Comparison of ENCODE assay signal across 8 cellular contexts in genomic region chr1:37477198-37477931, GRCh38. TPM values are rescaled to one million over a fixed set of nuclear protein-coding genes. Genes with fewer than 3 reads are reported as not detected.
DNase-seq lines count a peak whose midpoint lies in the region; ATAC-seq and TF ChIP-seq lines count a peak whose summit lies in the region.

No MANE protein-coding gene starts in this region.

- DNase-seq in CD4-positive, alpha-beta T cell, result peak; percentile 59 to 86 (median 70)
- DNase-seq in activated CD4-positive, alpha-beta T cell treated with anti-CD3 and anti-CD28 coated beads, Interleukin-2, amount 10 ng/mL, durations not matched to agents 24 days and 14 days, result peak; percentile 94
- DNase-seq in coronary artery (ENCODE audit: low spot score), result peak; percentile 79
- DNase-seq in mucosa of gallbladder (ENCODE audit: low spot score), result peak; percentile 65
- DNase-seq in stimulated activated CD8-positive, alpha-beta memory T cell treated with anti-CD3 and anti-CD28 coated beads, Interleukin-7, amount 100 ng/mL, for 48 hours (ENCODE audit: extremely low read depth in 1 of 2, low read depth in 1 of 2), result peak; percentile 77 to 88
- no peak for DNase-seq in NCI-H1436 treated with DMSO at 0.1 percent for 48 hours (lab: John Stamatoyannopoulos, UW)

- peak overlapping the region; percentile 7; the same call in 1 of the 2 replicates for H3K4me3 ChIP-seq in HUES64 (ENCODE audit: low read length)
- peak overlapping the region; percentile 86 for H3K4me3 ChIP-seq in coronary artery

- H3K4me1 Mint-ChIP-seq in CD4-positive, alpha-beta T cell (ENCODE audit: low read depth), result peaks cover 63% of the 10 kb centered on the region
- peaks cover 46% of the 10 kb centered on the region for H3K4me1 Mint-ChIP-seq in activated CD4-positive, alpha-beta T cell treated with anti-CD3 and anti-CD28 coated beads, Interleukin-2, amount 10 ng/mL, durations not matched to agents 24 days and 14 days

- ATAC-seq in CD4-positive, alpha-beta T cell (ENCODE audit: poor library complexity), result peak; percentile 48
- peak; percentile 46 for ATAC-seq in GM19463 (IDR thresholded peaks at IDR 0.05; ENCODE audit: unreplicated experiment)

- TF ChIP-seq CTCF in CD4-positive, alpha-beta T cell (IDR thresholded peaks at IDR 0.05), result no peak
- no peak for TF ChIP-seq CTCF in coronary artery (IDR thresholded peaks at IDR 0.05)

- no peaks in the 10 kb centered on the region for H3K27me3 ChIP-seq in CD4-positive, alpha-beta T cell (ENCODE audit: control insufficient read depth, insufficient read depth, low read length)
- peaks cover 18% of the 10 kb centered on the region for H3K27me3 ChIP-seq in HUES64 (ENCODE audit: insufficient read depth, low read length)

- intact Hi-C loops in CD4-positive, alpha-beta T cell (cut with DNase I, micrococcal nuclease), result loop anchor here in 1 of 2 experiments (5.0 kb wide), 2 partner anchors 75 to 1385 kb away; partner anchors contain the start of gene SNIP1
- intact Hi-C loops in activated CD4-positive, alpha-beta T cell treated with anti-CD3 and anti-CD28 coated beads, Interleukin-2, amount 10 ng/mL, durations not matched to agents 24 days and 14 days (cut with micrococcal nuclease), result loop anchor here (5.0 to 10.0 kb wide), 6 partner anchors 100 to 1377 kb away; partner anchors contain the start of genes C1orf122, MAP7D1, MTF1 and RRAGC

- H3K36me3 ChIP-seq in HUES64 (ENCODE audit: insufficient read depth, low read length), result peaks cover 48% of the 10 kb centered on the region

- H3K27ac Mint-ChIP-seq in CD4-positive, alpha-beta T cell, result peak overlapping the region; percentile 100
- peak overlapping the region; percentile 98 for H3K27ac Mint-ChIP-seq in activated CD4-positive, alpha-beta T cell treated with anti-CD3 and anti-CD28 coated beads, Interleukin-2, amount 10 ng/mL, durations not matched to agents 24 days and 14 days

- H3K9me3 Mint-ChIP-seq in CD4-positive, alpha-beta T cell, result no peaks in the 10 kb centered on the region
- no peaks in the 10 kb centered on the region for H3K9me3 Mint-ChIP-seq in activated CD4-positive, alpha-beta T cell treated with anti-CD3 and anti-CD28 coated beads, Interleukin-2, amount 10 ng/mL, durations not matched to agents 24 days and 14 days

- peak overlapping the region; percentile 97 for H3K4me3 Mint-ChIP-seq in CD4-positive, alpha-beta T cell
- peak overlapping the region; percentile 97 for H3K4me3 Mint-ChIP-seq in activated CD4-positive, alpha-beta T cell treated with anti-CD3 and anti-CD28 coated beads, Interleukin-2, amount 10 ng/mL, durations not matched to agents 24 days and 14 days

- no peaks in the 10 kb centered on the region for H3K27me3 Mint-ChIP-seq in CD4-positive, alpha-beta T cell
- no peaks in the 10 kb centered on the region for H3K27me3 Mint-ChIP-seq in activated CD4-positive, alpha-beta T cell treated with anti-CD3 and anti-CD28 coated beads, Interleukin-2, amount 10 ng/mL, durations not matched to agents 24 days and 14 days

- H3K36me3 Mint-ChIP-seq in CD4-positive, alpha-beta T cell (ENCODE audit: low read depth), result peaks cover 85% of the 10 kb centered on the region
- H3K36me3 Mint-ChIP-seq in activated CD4-positive, alpha-beta T cell treated with anti-CD3 and anti-CD28 coated beads, Interleukin-2, amount 10 ng/mL, durations not matched to agents 24 days and 14 days (ENCODE audit: low read depth), result peaks cover 73% of the 10 kb centered on the region

- peak overlapping the region; percentile 97 for H3K27ac ChIP-seq in CD4-positive, alpha-beta T cell (ENCODE audit: low read depth, low read length)
- H3K27ac ChIP-seq in HUES64 (ENCODE audit: low read depth, low read length), result peak overlapping the region; percentile 86
- peak overlapping the region; percentile 98 to 99 for H3K27ac ChIP-seq in coronary artery

- CTCF ChIA-PET in CD4-positive, alpha-beta T cell (lab: Charles Lee), result interaction anchor here (1.1 to 4.1 kb wide), 5 partner anchors 10 to 37 kb away, joined by 3 to 54 read pairs (median 6); partner anchors contain the start of gene MEAF6

- peaks cover 40% of the 10 kb centered on the region for H3K4me1 ChIP-seq in HUES64 (ENCODE audit: insufficient read depth, low read length)

- WGBS in HUES64, result 23% methylated on average over 10 of the region's 10 CpGs

- no peaks in the 10 kb centered on the region for H3K9me3 ChIP-seq in CD4-positive, alpha-beta T cell (ENCODE audit: control insufficient read depth, low read length)
- H3K9me3 ChIP-seq in HUES64 (ENCODE audit: insufficient read depth, low read depth, low read length), result no peaks in the 10 kb centered on the region

- POLR2A ChIA-PET in CD4-positive, alpha-beta T cell (lab: Charles Lee), result interaction anchor here (0.9 to 10.8 kb wide), 5 partner anchors 9 to 76 kb away, joined by 3 to 136 read pairs (median 9); partner anchors contain the start of genes MEAF6 and SNIP1

- peak overlapping the region; percentile 40 for H3K9ac ChIP-seq in HUES64 (ENCODE audit: low read depth, low read length)

RNA-seq across cellular contexts. Expression of gene ZC3H12A, which starts 3.0 kb away (rescaled TPM):
- 100 to 1,000 TPM; 164 to 165 TPM for total RNA-seq in CD4-positive, alpha-beta T cell
- 3.3 TPM for polyA plus RNA-seq in HUES64 (2013, experiment 1 of 2)
- polyA plus RNA-seq in HUES64 (2013, experiment 2 of 2), result 4.9 TPM
- 39.3 and 40.4 TPM in 2 replicates for total RNA-seq in activated CD4-positive, alpha-beta T cell treated with anti-CD3 and anti-CD28 coated beads, Interleukin-2, amount 10 ng/mL, durations not matched to agents 24 days and 14 days
- total RNA-seq in mucosa of gallbladder, result 17.6 TPM

RNA-seq across cellular contexts. Expression of gene MEAF6, which starts 37.2 kb away (rescaled TPM):
- total RNA-seq in CD4-positive, alpha-beta T cell, result 10 to 100 TPM; 39.0 to 41.5 TPM
- 42.9 TPM for polyA plus RNA-seq in HUES64 (2013, experiment 1 of 2)
- polyA plus RNA-seq in HUES64 (2013, experiment 2 of 2), result 45.3 TPM
- 94.4 and 95.6 TPM in 2 replicates for total RNA-seq in activated CD4-positive, alpha-beta T cell treated with anti-CD3 and anti-CD28 coated beads, Interleukin-2, amount 10 ng/mL, durations not matched to agents 24 days and 14 days
- 74.2 TPM for total RNA-seq in mucosa of gallbladder
